1 cellular context compared by ENCODE assay signal in the genomic region with DNA sequence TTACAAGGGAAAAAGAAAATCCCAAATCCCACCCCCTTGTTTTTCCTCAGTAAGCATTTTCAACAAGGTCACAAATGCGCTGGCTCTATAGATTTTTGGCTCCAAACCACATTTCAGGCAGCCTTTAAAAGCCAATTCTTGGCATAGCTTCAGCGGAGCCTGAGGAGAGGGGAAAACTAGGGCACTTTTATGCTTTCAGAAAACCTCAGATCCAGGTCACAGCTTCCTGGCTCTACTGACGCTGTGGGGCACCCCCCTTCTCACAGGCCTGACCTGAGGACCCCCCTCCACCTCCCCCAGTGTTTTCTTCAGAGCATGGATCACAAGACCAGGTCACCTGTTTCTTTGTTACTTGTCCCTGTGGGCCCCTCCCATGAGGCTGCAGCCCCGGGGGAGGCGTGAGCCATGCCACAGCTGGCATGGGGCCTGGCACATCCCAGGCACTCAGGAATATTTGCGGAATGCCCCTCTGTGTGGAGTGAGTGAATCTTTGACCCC.
TF ChIP-seq lines count a peak whose summit lies in the region.

No MANE protein-coding gene starts in this region.

TF ChIP-seq in HEK293, 187 proteins besides CTCF, POLR2A, EP300 and RAD21 (continued from another document):
- TF ChIP-seq ZNF707 (tag by site-specific recombination; IDR thresholded peaks at IDR 0.05) (no peak), ZNF654 (tag by site-specific recombination; IDR thresholded peaks at IDR 0.05; ENCODE audit: low read depth) (no peak), REPIN1 (tag by site-specific recombination; IDR thresholded peaks at IDR 0.05; ENCODE audit: low read depth) (no peak)
